18 cellular contexts compared by ENCODE assay signal in genomic region chr2:34899079-34899478, GRCh38.
DNase-seq lines count a peak whose midpoint lies in the region; ATAC-seq and TF ChIP-seq lines count a peak whose summit lies in the region.
"Had no signal": no experiment of that assay in that cellular context is flagged by ENCODE, and none has a peak within 500 bp of the region (broad histone marks: within the 10 kb centered on the region; RNA-seq: fewer than 3 reads in every experiment).

No MANE protein-coding gene starts in this region.

- no peak overlapping the region for H3K23ac ChIP-seq in mesenchymal stem cell (ENCODE audit: low read length in 2 of 2)

- H4K20me1 ChIP-seq in PC-3 (ENCODE audit: low read length), result no peaks in the 10 kb centered on the region
- H4K20me1 ChIP-seq: BLaER1 had no signal

- no peaks in the 10 kb centered on the region for H3K9me2 ChIP-seq in PC-3 (replicated peaks; ENCODE audit: low read length)

- H2AFZ ChIP-seq in mesenchymal stem cell (ENCODE audit: low read depth, low read length) (no peak overlapping the region), PC-3 (ENCODE audit: low read length) (no peak overlapping the region)

- POLR2A ChIA-PET in PC-3 (lab: Charles Lee; ENCODE audit: unreplicated experiment), result no interaction called here

- ATAC-seq in Right ventricle myocardium superior (ENCODE audit: poor library complexity) (peak; percentile 45), PC-3 (no peak)
- ATAC-seq: A549, GM12878 had no signal

- no peak for DNase-seq in Right ventricle myocardium superior
- DNase-seq in left ventricle myocardium inferior, result no peak
- peak; percentile 2 for DNase-seq in glomerular visceral epithelial cell (ENCODE audit: extremely low spot score)
- DNase-seq in mesenchymal stem cell, result no peak
- no peak for DNase-seq in PC-3
- DNase-seq in Kasumi-1 (lab: John Stamatoyannopoulos, UW), result no peak
- DNase-seq in effector CD8-positive, alpha-beta T cell (lab: John Stamatoyannopoulos, UW), result no peak
- DNase-seq: CD4-positive, alpha-beta memory T cell; DMS 273 treated with DMSO at 0.1 percent for 48 hours; DMS53; DND-41; EL; GOT3; H9 had no signal

- H3K4me1 ChIP-seq in left ventricle myocardium inferior, result peaks cover 6% of the 10 kb centered on the region
- H3K4me1 ChIP-seq in mesenchymal stem cell (ENCODE audit: control insufficient read depth, insufficient read depth, low read depth, low read length), result no peaks in the 10 kb centered on the region
- H3K4me1 ChIP-seq in PC-3 (ENCODE audit: insufficient read depth, low read length), result no peaks in the 10 kb centered on the region
- H3K4me1 ChIP-seq: A549, BLaER1 had no signal

- H3F3A ChIP-seq in PC-3 (ENCODE audit: low read length, unreplicated experiment), result no peaks in the 10 kb centered on the region

- no peak overlapping the region for H3K14ac ChIP-seq in mesenchymal stem cell (ENCODE audit: low read length in 2 of 2)

- H3K9ac ChIP-seq in mesenchymal stem cell (ENCODE audit: low read length) (no peak overlapping the region), PC-3 (ENCODE audit: low read length) (no peak overlapping the region)
- H3K9ac ChIP-seq: BLaER1 had no signal

- TF ChIP-seq CTCF in left ventricle myocardium inferior (IDR thresholded peaks at IDR 0.05; ENCODE audit: borderline replicate concordance) (no peak), PC-3 (conservative IDR thresholded peaks at IDR 0.05; ENCODE audit: low read depth, low read length) (no peak)

- H2BK12ac ChIP-seq in mesenchymal stem cell (ENCODE audit: low read length in 2 of 2), result no peak overlapping the region

- no peak overlapping the region for H3K4me3 ChIP-seq in left ventricle myocardium inferior
- no peak overlapping the region for H3K4me3 ChIP-seq in mesenchymal stem cell (ENCODE audit: insufficient read depth in 1 of 2, low read depth in 1 of 2, low read length in 2 of 2)
- H3K4me3 ChIP-seq in PC-3 (ENCODE audit: low read length), result no peak overlapping the region
- H3K4me3 ChIP-seq: A549, BLaER1, GM12878 had no signal

- H2BK15ac ChIP-seq in mesenchymal stem cell (ENCODE audit: low read depth, poor library complexity, severe bottlenecking), result no peak overlapping the region

- no peak overlapping the region for H2AK5ac ChIP-seq in mesenchymal stem cell (ENCODE audit: low read length, severe bottlenecking)

- H3K18ac ChIP-seq in mesenchymal stem cell (ENCODE audit: low read depth in 1 of 2, low read length in 2 of 2), result no peak overlapping the region

- H3K79me2 ChIP-seq in PC-3 (ENCODE audit: low read length), result no peaks in the 10 kb centered on the region

- H3K36me3 ChIP-seq in left ventricle myocardium inferior (no peaks in the 10 kb centered on the region), mesenchymal stem cell (ENCODE audit: control insufficient read depth in 1 of 2, insufficient read depth in 2 of 2, low read depth in 1 of 2, low read length in 2 of 2) (no peaks in the 10 kb centered on the region), PC-3 (ENCODE audit: low read depth, low read length) (no peaks in the 10 kb centered on the region)
- H3K36me3 ChIP-seq: BLaER1 had no signal

- CTCF ChIA-PET in PC-3 (lab: Charles Lee), result no interaction called here

- no peak overlapping the region for H2BK5ac ChIP-seq in mesenchymal stem cell (ENCODE audit: low read depth, low read length, poor library complexity, severe bottlenecking)

- H3K27ac ChIP-seq in left ventricle myocardium inferior (replicated peaks) (no peak overlapping the region), mesenchymal stem cell (ENCODE audit: low read length, poor library complexity, severe bottlenecking) (peak overlapping the region; percentile 76), PC-3 (ENCODE audit: low read length) (no peak overlapping the region)
- H3K27ac ChIP-seq: 22Rv1, A549, BLaER1 had no signal

- H4K91ac ChIP-seq in mesenchymal stem cell (ENCODE audit: low read length), result no peak overlapping the region

- no peak overlapping the region for H3K4ac ChIP-seq in mesenchymal stem cell (ENCODE audit: low read depth in 1 of 2, low read length in 2 of 2)

- H3K79me1 ChIP-seq in mesenchymal stem cell (replicated peaks; ENCODE audit: low read length, poor library complexity, severe bottlenecking), result no peaks in the 10 kb centered on the region

- H2BK120ac ChIP-seq in mesenchymal stem cell (ENCODE audit: low read depth, low read length), result no peak overlapping the region

- H3K4me2 ChIP-seq in mesenchymal stem cell (ENCODE audit: low read length, poor library complexity, severe bottlenecking) (no peak overlapping the region), PC-3 (ENCODE audit: low read length) (no peak overlapping the region)
- H3K4me2 ChIP-seq: A549, BLaER1 had no signal

- no peaks in the 10 kb centered on the region for H3K9me3 ChIP-seq in left ventricle myocardium inferior (replicated peaks)
- no peaks in the 10 kb centered on the region for H3K9me3 ChIP-seq in mesenchymal stem cell (ENCODE audit: control insufficient read depth, low read length)
- H3K9me3 ChIP-seq in PC-3 (ENCODE audit: low read length), result no peaks in the 10 kb centered on the region
- H3K9me3 ChIP-seq: A549, BLaER1 had no signal

- H4K8ac ChIP-seq in mesenchymal stem cell (ENCODE audit: low read length), result no peak overlapping the region

- intact Hi-C loops in Right ventricle myocardium superior (cut with DNase I) (no loop called here), left ventricle myocardium inferior (cut with micrococcal nuclease) (no loop called here), PC-3 (cut with micrococcal nuclease) (no loop called here)

- no TSS peak for BruUV-seq in PC-3 (replicated peaks; lab: Mats Ljungman, UMichigan)

- H3K27me3 ChIP-seq in left ventricle myocardium inferior (ENCODE audit: low read depth), result no peaks in the 10 kb centered on the region
- no peaks in the 10 kb centered on the region for H3K27me3 ChIP-seq in mesenchymal stem cell (ENCODE audit: control insufficient read depth in 1 of 2, insufficient read depth in 1 of 2, low read length in 2 of 2)
- no peaks in the 10 kb centered on the region for H3K27me3 ChIP-seq in PC-3 (ENCODE audit: low read length)
- H3K27me3 ChIP-seq: BLaER1 had no signal
